Comparison of ENCODE assay signal across 27 cellular contexts in the genomic region with DNA sequence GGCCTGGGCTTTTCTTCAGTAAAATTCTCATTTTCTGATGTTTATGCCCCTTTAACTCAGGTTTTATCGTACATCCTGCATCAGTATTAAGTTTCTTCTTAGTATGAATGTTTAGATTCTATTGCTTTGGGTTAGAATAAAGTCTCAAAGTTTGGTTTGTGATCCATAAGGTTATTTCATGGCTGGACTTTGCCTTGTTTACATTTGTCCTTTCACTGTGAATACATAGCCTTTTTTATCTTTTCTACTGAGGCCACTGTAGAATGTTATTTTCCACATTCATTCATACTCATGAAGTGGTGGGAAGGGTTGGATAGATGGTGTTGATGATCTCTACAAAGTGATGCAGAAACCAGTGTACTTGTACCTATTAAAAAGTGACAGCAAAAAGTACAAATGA. TPM values are rescaled to one million over a fixed set of nuclear protein-coding genes. Genes with fewer than 3 reads are reported as not detected.
DNase-seq lines count a peak whose midpoint lies in the region; ATAC-seq, FAIRE-seq and TF ChIP-seq lines count a peak whose summit lies in the region.
"Had no signal": no experiment of that assay in that cellular context is flagged by ENCODE, and none has a peak within 500 bp of the region (broad histone marks: within the 10 kb centered on the region; RNA-seq: fewer than 3 reads in every experiment).

No MANE protein-coding gene starts in this region.

- H3K27me3 Mint-ChIP-seq in activated T-cell treated with anti-CD3 and anti-CD28 coated beads, Interleukin-2, amount 50 U/mL, for 24 hours: no peaks in the 10 kb centered on the region
- H3K27me3 Mint-ChIP-seq in effector memory CD8-positive, alpha-beta T cell: no peaks in the 10 kb centered on the region
- no peaks in the 10 kb centered on the region for H3K27me3 Mint-ChIP-seq in Calu3 (ENCODE audit: unreplicated experiment)
- H3K27me3 Mint-ChIP-seq: B cell; CD4-positive, alpha-beta T cell had no signal

- intact Hi-C loops in Calu3 (cut with micrococcal nuclease; ENCODE audit: unreplicated experiment): no loop called here

- H3K9me3 ChIP-seq in osteoblast (ENCODE audit: low read depth, low read length): no peaks in the 10 kb centered on the region

- ATAC-seq in effector memory CD8-positive, alpha-beta T cell (replicated peaks): no peak
- ATAC-seq: A549; CD8-positive, alpha-beta T cell; GM12878 had no signal

- CTCF ChIA-PET in Calu3 (lab: Charles Lee): no interaction called here

- no peaks in the 10 kb centered on the region for H3K27me3 ChIP-seq in osteoblast (ENCODE audit: insufficient read depth, low read length)
- H3K27me3 ChIP-seq: BLaER1 treated with 17β-estradiol and CSF1 and Interleukin-3, amounts not matched to agents 10 nM and 100 nM had no signal

- H3K4me3 Mint-ChIP-seq in activated T-cell treated with anti-CD3 and anti-CD28 coated beads, Interleukin-2, amount 50 U/mL, for 24 hours: no peak overlapping the region
- no peak overlapping the region for H3K4me3 Mint-ChIP-seq in effector memory CD8-positive, alpha-beta T cell
- H3K4me3 Mint-ChIP-seq in Calu3 (ENCODE audit: low read depth, unreplicated experiment): no peak overlapping the region
- H3K4me3 Mint-ChIP-seq: B cell; CD4-positive, alpha-beta T cell; CD8-positive, alpha-beta T cell had no signal

- H4K20me1 ChIP-seq in osteoblast (ENCODE audit: insufficient read depth, low read length): no peaks in the 10 kb centered on the region

- TF ChIP-seq CTCF in osteoblast (IDR thresholded peaks at IDR 0.05; ENCODE audit: extremely low read depth, low read depth, low read length) (no peak), Calu3 (IDR thresholded peaks at IDR 0.05; ENCODE audit: unreplicated experiment) (no peak)

- H3K4me2 ChIP-seq in osteoblast (ENCODE audit: insufficient read depth, low read length): no peak overlapping the region
- H3K4me2 ChIP-seq: A549; BLaER1 treated with 17β-estradiol and CSF1 and Interleukin-3, amounts not matched to agents 10 nM and 100 nM had no signal

- H3K27ac ChIP-seq in osteoblast (ENCODE audit: low read depth, low read length): no peak overlapping the region
- H3K27ac ChIP-seq: 22Rv1; A549; BLaER1 treated with 17β-estradiol and CSF1 and Interleukin-3, amounts not matched to agents 10 nM and 100 nM; C4-2B had no signal

- peak; percentile 27 for FAIRE-seq in H54 (lab: Jason Lieb, UNC)
- FAIRE-seq: A549, GM12878, GM12892, GM18507, GM19239 had no signal

- H2AFZ ChIP-seq in osteoblast (ENCODE audit: low read length): no peak overlapping the region

- peaks cover 74% of the 10 kb centered on the region for H3K36me3 Mint-ChIP-seq in activated T-cell treated with anti-CD3 and anti-CD28 coated beads, Interleukin-2, amount 50 U/mL, for 24 hours (ENCODE audit: low read depth)
- peaks cover 39% of the 10 kb centered on the region for H3K36me3 Mint-ChIP-seq in effector memory CD8-positive, alpha-beta T cell (ENCODE audit: insufficient read depth)
- H3K36me3 Mint-ChIP-seq in Calu3 (ENCODE audit: insufficient read depth, unreplicated experiment): no peaks in the 10 kb centered on the region

- H3K4me1 Mint-ChIP-seq in activated T-cell treated with anti-CD3 and anti-CD28 coated beads, Interleukin-2, amount 50 U/mL, for 24 hours (ENCODE audit: low read depth): peaks cover 41% of the 10 kb centered on the region
- peaks cover 20 to 66% of the 10 kb centered on the region in 2 donors for H3K4me1 Mint-ChIP-seq in effector memory CD8-positive, alpha-beta T cell (ENCODE audit: low read depth in 2 of 2)
- H3K4me1 Mint-ChIP-seq in Calu3 (ENCODE audit: low read depth, unreplicated experiment): no peaks in the 10 kb centered on the region

- H3K79me2 ChIP-seq in osteoblast (ENCODE audit: insufficient read depth, low read length): peaks cover 30% of the 10 kb centered on the region

- no peaks in the 10 kb centered on the region for H3K36me3 ChIP-seq in osteoblast (ENCODE audit: insufficient read depth, low read length)

- DNase-seq in activated T-cell treated with anti-CD3 and anti-CD28 coated beads, Interleukin-2, amount 50 U/mL, for 24 hours: no peak
- DNase-seq in activated T-cell treated with anti-CD3 and anti-CD28 coated beads, Interleukin-2, amount 50 U/mL, for 48 hours: no peak
- DNase-seq in H54 (ENCODE audit: insufficient read length, low spot score): no peak
- DNase-seq in effector memory CD8-positive, alpha-beta T cell: no peak
- peak; percentile 8 for DNase-seq in osteoblast (ENCODE audit: insufficient read length, low spot score, missing footprints)
- no peak for DNase-seq in UCSD-AML1 (lab: John Stamatoyannopoulos, UW; ENCODE audit: unreplicated experiment)
- DNase-seq in Calu3: no peak
- DNase-seq: AML-193; Caco-2; CD4-positive, alpha-beta T cell; CD8-positive, alpha-beta T cell; DMS 273 treated with DMSO at 0.1 percent for 48 hours; DMS153; DMS53; DMS79; DND-41; EL; GDM1 had no signal

- H3K4me1 ChIP-seq in osteoblast (ENCODE audit: insufficient read depth, low read length): peaks cover 2% of the 10 kb centered on the region
- H3K4me1 ChIP-seq: A549, Caco-2 had no signal

- peaks cover 5% of the 10 kb centered on the region for H3K9me3 Mint-ChIP-seq in activated T-cell treated with anti-CD3 and anti-CD28 coated beads, Interleukin-2, amount 50 U/mL, for 24 hours
- no peaks in the 10 kb centered on the region for H3K9me3 Mint-ChIP-seq in effector memory CD8-positive, alpha-beta T cell
- no peaks in the 10 kb centered on the region for H3K9me3 Mint-ChIP-seq in Calu3 (ENCODE audit: low read depth, unreplicated experiment)
- H3K9me3 Mint-ChIP-seq: CD8-positive, alpha-beta T cell had no signal

- BruUV-seq in Calu3 (replicated peaks; lab: Mats Ljungman, UMichigan): no TSS peak

- no peak overlapping the region for H3K4me3 ChIP-seq in osteoblast (ENCODE audit: insufficient read depth, low read length)
- H3K4me3 ChIP-seq: A549; BLaER1 treated with 17β-estradiol and CSF1 and Interleukin-3, amounts not matched to agents 10 nM and 100 nM; GM12878 had no signal

- no peak for TF ChIP-seq POLR2A in H54 (IDR thresholded peaks at IDR 0.05; ENCODE audit: low read depth, low read length)

- peak overlapping the region; percentile 22 for H3K27ac Mint-ChIP-seq in activated T-cell treated with anti-CD3 and anti-CD28 coated beads, Interleukin-2, amount 50 U/mL, for 24 hours
- peak overlapping the region; percentile 42 to 75 for H3K27ac Mint-ChIP-seq in effector memory CD8-positive, alpha-beta T cell
- H3K27ac Mint-ChIP-seq in Calu3 (ENCODE audit: unreplicated experiment): no peak overlapping the region
- H3K27ac Mint-ChIP-seq: B cell; CD4-positive, alpha-beta T cell had no signal

RNA-seq across cellular contexts. Expression of gene CCSER2, which starts 59.8 kb away (rescaled TPM):
- total RNA-seq in osteoblast: 56.0 and 58.3 TPM in 2 replicates
- total RNA-seq in Calu3 (2022): 20.6 and 27.8 TPM in 2 replicates
